8 cellular contexts compared by ENCODE assay signal in genomic region chr7:157250605-157251228, GRCh38.
DNase-seq lines count a peak whose midpoint lies in the region; ATAC-seq and TF ChIP-seq lines count a peak whose summit lies in the region.

No MANE protein-coding gene starts in this region.

- H3K9me3 ChIP-seq in BE2C (no peaks in the 10 kb centered on the region), left ventricle myocardium inferior (replicated peaks) (no peaks in the 10 kb centered on the region)

- H3K4me3 ChIP-seq in BE2C (ENCODE audit: low read depth, low read length) (no peak overlapping the region), left ventricle myocardium inferior (no peak overlapping the region)

- intact Hi-C loops in left ventricle myocardium inferior (cut with micrococcal nuclease), result no loop called here

- peak; percentile 81 for ATAC-seq in GM18868 (IDR thresholded peaks at IDR 0.05; ENCODE audit: unreplicated experiment)

- H3K27ac ChIP-seq in left ventricle myocardium inferior (replicated peaks), result no peak overlapping the region

- H3K4me1 ChIP-seq in BE2C (peaks cover 2% of the 10 kb centered on the region; the same call in 1 of the 2 replicates), left ventricle myocardium inferior (no peaks in the 10 kb centered on the region)

- DNase-seq in BE2C, result peak; percentile 66
- DNase-seq in HPDE6-E6E7 (ENCODE audit: extremely low spot score), result peak; percentile 27
- peak; percentile 70 for DNase-seq in RKO (ENCODE audit: low spot score)
- DNase-seq in activated naive CD4-positive, alpha-beta T cell treated with anti-CD3 and anti-CD28 coated beads, Interleukin-2, amount 50 U/mL, for 16 hours, result peak; percentile 42
- no peak for DNase-seq in left ventricle myocardium inferior
- peak; percentile 33 for DNase-seq in stimulated activated CD4-positive, alpha-beta T cell treated with anti-CD3 and anti-CD28 coated beads, Interleukin-12 subunit alpha, Interleukin-12 subunit beta, amount 100 ng/mL, for 4 hours
- DNase-seq in T1000 (lab: John Stamatoyannopoulos, UW), result no peak

- H3K36me3 ChIP-seq in BE2C (peaks cover 58% of the 10 kb centered on the region), left ventricle myocardium inferior (peaks cover 57% of the 10 kb centered on the region)

- peak; percentile 95 for TF ChIP-seq CTCF in BE2C (IDR thresholded peaks at IDR 0.05; ENCODE audit: low read depth, low read length)
- peak; percentile 79 for TF ChIP-seq CTCF in left ventricle myocardium inferior (IDR thresholded peaks at IDR 0.05; ENCODE audit: borderline replicate concordance)

- H3K27me3 ChIP-seq in BE2C (no peaks in the 10 kb centered on the region), left ventricle myocardium inferior (ENCODE audit: low read depth) (no peaks in the 10 kb centered on the region)

Comparison
In these comparisons a context has a peak if more than half of its experiments do, and no peak if none do; other contexts are left out.
1. DNase-seq: peak in BE2C (single experiment), HPDE6-E6E7 (single experiment), RKO (single experiment), activated naive CD4-positive, alpha-beta T cell treated with anti-CD3 and anti-CD28 coated beads, Interleukin-2, amount 50 U/mL, for 16 hours (single experiment) and stimulated activated CD4-positive, alpha-beta T cell treated with anti-CD3 and anti-CD28 coated beads, Interleukin-12 subunit alpha, Interleukin-12 subunit beta, amount 100 ng/mL, for 4 hours (single experiment); none in left ventricle myocardium inferior (single experiment) and T1000 (single experiment).